ENCODE assay signal across 7 cellular contexts in genomic region chr10:5180503-5180902, GRCh38. TPM values are rescaled to one million over a fixed set of nuclear protein-coding genes. Genes with fewer than 3 reads are reported as not detected.
"Had no signal": no experiment of that assay in that cellular context is flagged by ENCODE, and none has a peak within 500 bp of the region (broad histone marks: within the 10 kb centered on the region; RNA-seq: fewer than 3 reads in every experiment).

No MANE protein-coding gene starts in this region.

RNA-seq across cellular contexts. Expression of gene AKR1C8, which starts 4.4 kb away (rescaled TPM):
- total RNA-seq: GM23248, GM23338, H1, H7, H9, HFFc6 had no signal
- polyA plus RNA-seq: GM23248, GM23338, H1 had no signal

RNA-seq across cellular contexts. Expression of gene AKR1C4, which starts 16.1 kb away (rescaled TPM):
- total RNA-seq: GM23248, GM23338, H1, H4, H7, H9, HFFc6 had no signal
- polyA plus RNA-seq: GM23248, GM23338, H1 had no signal
